Comparison of ENCODE assay signal across 8 cellular contexts in genomic region chr9:112348257-112348992, GRCh38. TPM values are rescaled to one million over a fixed set of nuclear protein-coding genes. Genes with fewer than 3 reads are reported as not detected.
DNase-seq lines count a peak whose midpoint lies in the region; ATAC-seq lines count a peak whose summit lies in the region.

No MANE protein-coding gene starts in this region.

- H3K27ac ChIP-seq in esophagus (ENCODE audit: low read depth in 2 of 2, low read length in 1 of 2): peak overlapping the region; percentile 45 to 54

- WGBS in esophagus, 2 donors: 27 to 28% methylated on average over 19 of the region's 19 CpGs

- no peaks in the 10 kb centered on the region for H3K9me3 ChIP-seq in esophagus (ENCODE audit: control insufficient read depth in 2 of 2, insufficient read depth in 1 of 2, low read depth in 1 of 2, low read length in 1 of 2)

- H3K4me1 ChIP-seq in esophagus (ENCODE audit: control insufficient read depth in 2 of 2, insufficient read depth in 2 of 2, low read length in 1 of 2): no peaks in the 10 kb centered on the region

- H3K27me3 ChIP-seq in esophagus (ENCODE audit: control insufficient read depth in 1 of 2, insufficient read depth in 2 of 2, low read length in 2 of 2): no peaks in the 10 kb centered on the region

- DNase-seq in COR-L47 (lab: John Stamatoyannopoulos, UW): peak; percentile 53
- peak; percentile 70 for DNase-seq in NAMALWA (ENCODE audit: low spot score)
- DNase-seq in activated T-cell treated with anti-CD3 and anti-CD28 coated beads, Interleukin-2, amount 50 U/mL, for 1 hour: peak; percentile 72
- DNase-seq in myocyte (ENCODE audit: low read depth): peak; percentile 65
- DNase-seq in stimulated activated CD8-positive, alpha-beta memory T cell treated with anti-CD3 and anti-CD28 coated beads, Interleukin-4, amount 100 ng/mL, for 4 hours (ENCODE audit: low read depth in 2 of 2, low spot score in 1 of 2): peak; percentile 33 to 52

- peak overlapping the region; percentile 21 to 32 for H3K4me3 ChIP-seq in esophagus (ENCODE audit: low read depth in 1 of 2, low read length in 2 of 2)

- ATAC-seq in GM21423 (IDR thresholded peaks at IDR 0.05; ENCODE audit: unreplicated experiment) (no peak), HG03460 (IDR thresholded peaks at IDR 0.05; ENCODE audit: unreplicated experiment) (no peak)

- H3K36me3 ChIP-seq in esophagus (ENCODE audit: control insufficient read depth in 2 of 2, insufficient read depth in 2 of 2, low read length in 1 of 2): no peaks in the 10 kb centered on the region

RNA-seq across cellular contexts. Expression of gene PTBP3, which starts 15.0 kb away (rescaled TPM):
- polyA plus RNA-seq in esophagus: 10 to 100 TPM; 15.8 to 23.7 TPM
- total RNA-seq in myocyte: 38.0 and 46.7 TPM in 2 replicates
- polyA plus RNA-seq in myocyte (2012): 7.4 TPM

RNA-seq across cellular contexts. Expression of gene HSDL2, which starts 31.5 kb away (rescaled TPM):
- 10 to 100 TPM; 19.4 to 22.0 TPM for polyA plus RNA-seq in esophagus
- 41.3 and 58.5 TPM in 2 replicates for total RNA-seq in myocyte
- 12.9 TPM for polyA plus RNA-seq in myocyte (2012)
